In the genomic region with DNA sequence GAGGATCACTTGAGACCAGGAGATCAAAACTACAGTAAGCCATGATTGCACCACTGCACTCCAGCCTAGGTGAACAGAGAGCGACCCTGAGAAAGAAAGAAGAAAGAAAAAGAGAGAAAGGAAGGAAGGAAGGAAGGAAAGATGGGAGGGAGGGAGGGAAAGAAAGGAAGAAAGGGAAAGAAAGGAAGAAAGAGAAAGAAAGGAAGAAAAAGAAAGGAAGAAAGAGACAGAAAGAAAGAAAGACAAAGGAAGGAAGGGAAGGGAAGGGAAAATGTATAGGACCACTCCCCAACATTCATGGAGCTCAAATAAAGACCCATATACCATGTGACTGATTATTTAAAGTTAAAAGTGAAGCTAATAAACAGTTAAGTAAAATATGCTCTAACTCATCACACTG, we compare ENCODE assay signal across 7 cellular contexts. TPM values are rescaled to one million over a fixed set of nuclear protein-coding genes. Genes with fewer than 3 reads are reported as not detected.
"Had no signal": no experiment of that assay in that cellular context is flagged by ENCODE, and none has a peak within 500 bp of the region (broad histone marks: within the 10 kb centered on the region; RNA-seq: fewer than 3 reads in every experiment).

No MANE protein-coding gene starts in this region.

- H3K4me1 Mint-ChIP-seq: GM23338 had no signal

- H3K27ac ChIP-seq: HL-60, KMS-11 had no signal

- H3K9ac ChIP-seq: KMS-11 had no signal

- H3K36me3 Mint-ChIP-seq: IgD-negative memory B cell had no signal

- H2AFZ ChIP-seq: GM23338 had no signal

- H3K27ac Mint-ChIP-seq: GM23338, H9, HFFc6, IgD-negative memory B cell had no signal

- H3K27me3 Mint-ChIP-seq: IgD-negative memory B cell had no signal

- H3K4me3 Mint-ChIP-seq: GM23338, H9, HFFc6, IgD-negative memory B cell had no signal

- H3K9me3 Mint-ChIP-seq: GM23338, H9, IgD-negative memory B cell had no signal

- H3K4me3 ChIP-seq: GM23338 had no signal

- ATAC-seq: GM23338 had no signal

- H3K4me2 ChIP-seq: GM23338, KMS-11 had no signal

- DNase-seq: H9, HFFc6, KBM-7 had no signal

RNA-seq across cellular contexts. Expression of a gene that starts 39.9 kb away (rescaled TPM):
- polyA plus RNA-seq: IgD-negative memory B cell had no signal

RNA-seq across cellular contexts. Expression of a gene that starts 53.7 kb away (rescaled TPM):
- polyA plus RNA-seq: IgD-negative memory B cell had no signal
